Comparison of ENCODE assay signal across 8 cellular contexts in genomic region chr14:45135181-45135580, GRCh38. TPM values are rescaled to one million over a fixed set of nuclear protein-coding genes. Genes with fewer than 3 reads are reported as not detected.
A peak's percentile ranks its signal among the peaks of the same experiment; 100 is the strongest.
DNase-seq lines count a peak whose midpoint lies in the region; ATAC-seq and TF ChIP-seq lines count a peak whose summit lies in the region.

No MANE protein-coding gene starts in this region.

- H3K36me3 Mint-ChIP-seq in osteocyte (ENCODE audit: unreplicated experiment) = peaks cover 1% of the 10 kb centered on the region

- H3K4me3 ChIP-seq in PC-9 = peak overlapping the region; percentile 94

- H3K36me3 ChIP-seq in PC-9 (ENCODE audit: low read depth) = no peaks in the 10 kb centered on the region

- peak overlapping the region; percentile 72 for H3K27ac ChIP-seq in PC-9
- peak overlapping the region; percentile 79 for H3K27ac ChIP-seq in epithelial cell of prostate

- intact Hi-C loops in PC-9 (cut with micrococcal nuclease; ENCODE audit: unreplicated experiment) = no loop called here

- H3K27me3 ChIP-seq in PC-9 (ENCODE audit: insufficient read depth, low read depth) = no peaks in the 10 kb centered on the region

- H3K9me2 ChIP-seq in PC-9 (ENCODE audit: insufficient read depth) = no peaks in the 10 kb centered on the region

- TF ChIP-seq CTCF in PC-9 (conservative IDR thresholded peaks at IDR 0.05) (no peak), osteocyte (IDR thresholded peaks at IDR 0.05) (no peak)

- H3K4me1 Mint-ChIP-seq in osteocyte (ENCODE audit: unreplicated experiment) = peaks cover 36% of the 10 kb centered on the region

- peak overlapping the region; percentile 92 for H2AFZ ChIP-seq in PC-9

- no peaks in the 10 kb centered on the region for H3K27me3 Mint-ChIP-seq in osteocyte (ENCODE audit: unreplicated experiment)

- H3K4me1 ChIP-seq in PC-9 (replicated peaks; ENCODE audit: insufficient read depth) = peaks cover 27% of the 10 kb centered on the region

- CTCF ChIA-PET in PC-9 (lab: Charles Lee) = no interaction called here

- no peaks in the 10 kb centered on the region for H3K9me3 Mint-ChIP-seq in osteocyte (ENCODE audit: unreplicated experiment)

- H3K79me2 ChIP-seq in PC-9 (ENCODE audit: low read depth) = peaks cover 66% of the 10 kb centered on the region

- no TSS peak for BruUV-seq in PC-9 (replicated peaks; lab: Mats Ljungman, UMichigan)

- H4K20me1 ChIP-seq in PC-9 (ENCODE audit: insufficient read depth) = 0 out of 2 replicates have a peak, but pooled peaks cover 3% of the 10 kb centered on the region

- DNase-seq in NCI-H1694 treated with DMSO at 0.1 percent for 48 hours (lab: John Stamatoyannopoulos, UW) (peak; percentile 50), NCI-H1694 (lab: John Stamatoyannopoulos, UW) (no peak), PC-9 (peak in 1 of 2 experiments; percentile 37), epithelial cell of prostate (ENCODE audit: low read depth, low spot score) (no peak), osteocyte (ENCODE audit: extremely low spot score, unreplicated experiment) (no peak), T1000 (lab: John Stamatoyannopoulos, UW) (no peak)

- H3K4me2 ChIP-seq in PC-9 = peak overlapping the region; percentile 89

- no peaks in the 10 kb centered on the region for H3K9me3 ChIP-seq in PC-9 (ENCODE audit: insufficient read depth, low read depth)

- POLR2A ChIA-PET in PC-9 (lab: Charles Lee; ENCODE audit: unreplicated experiment) = interaction anchor here (0.6 kb wide), 1 partner anchor 109 kb away, joined by 7 read pairs; no protein-coding TSS in a partner anchor

- ATAC-seq in HG02970 (IDR thresholded peaks at IDR 0.05; ENCODE audit: low FRiP score, unreplicated experiment) (no peak), HG02588 (IDR thresholded peaks at IDR 0.05; ENCODE audit: unreplicated experiment) (no peak)

- H3F3A ChIP-seq in PC-9 (ENCODE audit: insufficient read depth, low read depth) = peaks cover 7% of the 10 kb centered on the region; the same call in 1 of the 2 replicates

- peak overlapping the region; percentile 100 for H3K4me3 Mint-ChIP-seq in osteocyte (ENCODE audit: unreplicated experiment)

- H3K27ac Mint-ChIP-seq in osteocyte (ENCODE audit: unreplicated experiment) = peak overlapping the region; percentile 98

RNA-seq across cellular contexts. Expression of gene FANCM, which starts 0.5 kb away (rescaled TPM):
- total RNA-seq in PC-9 (2021) = 9.9 and 14.1 TPM in 2 replicates
- 4.4 TPM in 2 replicates for total RNA-seq in osteocyte

RNA-seq across cellular contexts. Expression of gene FKBP3, which starts 0.9 kb away (rescaled TPM):
- 39.4 and 53.5 TPM in 2 replicates for total RNA-seq in PC-9 (2021)
- 50.2 and 55.6 TPM in 2 replicates for total RNA-seq in osteocyte

RNA-seq across cellular contexts. Expression of gene PRPF39, which starts 51.3 kb away (rescaled TPM):
- total RNA-seq in PC-9 (2021) (33.4 and 37.2 TPM in 2 replicates), osteocyte (41.7 and 44.5 TPM in 2 replicates)
